Comparison of ENCODE assay signal across 1 cellular context in the genomic region with DNA sequence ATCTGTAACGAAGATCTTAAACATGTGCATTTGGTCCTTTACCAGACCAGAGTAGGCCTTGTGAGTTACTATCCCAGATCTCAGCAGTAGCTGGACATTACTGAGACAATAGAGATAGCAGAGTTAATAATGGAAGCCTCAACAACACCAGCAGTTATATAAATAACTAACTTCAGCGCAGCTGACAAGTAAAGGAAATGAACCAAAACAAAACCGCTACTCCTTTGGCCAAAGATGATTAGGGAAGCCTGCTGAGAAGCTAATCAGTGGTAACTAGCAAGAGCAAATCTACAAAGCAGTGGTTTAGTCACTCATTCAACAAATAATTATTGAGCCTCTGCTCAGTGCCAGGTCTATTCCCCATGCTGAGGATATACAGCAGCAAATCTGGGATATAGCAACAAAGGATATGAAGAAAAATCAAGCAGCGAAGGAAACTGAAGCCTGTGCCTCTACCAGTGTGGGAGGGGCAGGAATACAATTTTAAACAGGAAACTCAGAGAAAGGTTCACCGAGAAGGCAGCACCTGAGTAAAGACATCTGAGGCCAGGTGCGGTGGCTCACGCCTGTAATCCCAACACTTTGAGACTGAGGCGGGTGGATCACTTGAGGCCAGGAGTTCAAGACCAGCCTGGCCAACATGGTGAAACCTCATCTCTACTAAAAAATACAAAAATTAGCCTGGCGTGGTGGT.
TF ChIP-seq lines count a peak whose summit lies in the region.

No MANE protein-coding gene starts in this region.

TF ChIP-seq in K562, 482 proteins besides CTCF, POLR2A, EP300 and RAD21 (continued from another document):
- TF ChIP-seq, protein P1, sequence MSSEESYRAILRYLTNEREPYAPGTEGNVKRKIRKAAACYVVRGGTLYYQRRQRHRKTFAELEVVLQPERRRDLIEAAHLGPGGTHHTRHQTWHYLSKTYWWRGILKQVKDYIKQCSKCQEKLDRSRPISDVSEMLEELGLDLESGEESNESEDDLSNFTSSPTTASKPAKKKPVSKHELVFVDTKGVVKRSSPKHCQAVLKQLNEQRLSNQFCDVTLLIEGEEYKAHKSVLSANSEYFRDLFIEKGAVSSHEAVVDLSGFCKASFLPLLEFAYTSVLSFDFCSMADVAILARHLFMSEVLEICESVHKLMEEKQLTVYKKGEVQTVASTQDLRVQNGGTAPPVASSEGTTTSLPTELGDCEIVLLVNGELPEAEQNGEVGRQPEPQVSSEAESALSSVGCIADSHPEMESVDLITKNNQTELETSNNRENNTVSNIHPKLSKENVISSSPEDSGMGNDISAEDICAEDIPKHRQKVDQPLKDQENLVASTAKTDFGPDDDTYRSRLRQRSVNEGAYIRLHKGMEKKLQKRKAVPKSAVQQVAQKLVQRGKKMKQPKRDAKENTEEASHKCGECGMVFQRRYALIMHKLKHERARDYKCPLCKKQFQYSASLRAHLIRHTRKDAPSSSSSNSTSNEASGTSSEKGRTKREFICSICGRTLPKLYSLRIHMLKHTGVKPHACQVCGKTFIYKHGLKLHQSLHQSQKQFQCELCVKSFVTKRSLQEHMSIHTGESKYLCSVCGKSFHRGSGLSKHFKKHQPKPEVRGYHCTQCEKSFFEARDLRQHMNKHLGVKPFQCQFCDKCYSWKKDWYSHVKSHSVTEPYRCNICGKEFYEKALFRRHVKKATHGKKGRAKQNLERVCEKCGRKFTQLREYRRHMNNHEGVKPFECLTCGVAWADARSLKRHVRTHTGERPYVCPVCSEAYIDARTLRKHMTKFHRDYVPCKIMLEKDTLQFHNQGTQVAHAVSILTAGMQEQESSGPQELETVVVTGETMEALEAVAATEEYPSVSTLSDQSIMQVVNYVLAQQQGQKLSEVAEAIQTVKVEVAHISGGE (CRISPR knock-in tag; IDR thresholded peaks at IDR 0.05), result no peak
- no peak for TF ChIP-seq TEAD2 (tag; IDR thresholded peaks at IDR 0.05)
